Comparison of ENCODE assay signal across 9 cellular contexts in the genomic region with DNA sequence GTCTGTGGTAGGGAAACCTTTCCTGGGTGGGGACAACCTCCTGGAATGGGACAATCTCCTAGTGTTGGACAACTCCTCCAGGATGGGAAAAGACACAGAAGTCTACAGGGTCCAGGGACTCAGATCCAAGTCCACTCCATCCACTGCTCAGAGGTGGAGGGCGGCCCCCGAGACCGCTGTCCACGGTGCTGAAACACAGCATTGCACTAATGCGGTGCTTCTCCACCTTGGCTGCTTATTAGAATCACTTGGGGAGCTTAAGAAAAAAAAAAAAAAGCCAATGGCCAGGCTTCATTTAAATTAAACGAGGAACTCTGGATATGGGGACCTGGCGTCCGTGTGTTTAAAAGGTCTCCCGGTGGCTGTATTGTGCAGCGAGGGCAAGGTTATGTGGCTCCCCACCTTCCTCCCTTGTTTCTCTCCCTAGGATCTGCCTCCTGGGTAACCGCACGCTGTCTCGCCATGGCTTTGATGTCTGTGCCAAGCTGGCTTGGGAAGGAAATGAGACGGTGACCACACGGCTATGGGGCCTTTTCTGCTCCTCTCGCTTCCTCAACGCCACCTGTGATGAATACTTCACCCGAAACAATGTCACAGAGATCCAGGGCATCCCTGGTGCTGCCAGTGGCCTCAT. TPM values are rescaled to one million over a fixed set of nuclear protein-coding genes. Genes with fewer than 3 reads are reported as not detected.
DNase-seq lines count a peak whose midpoint lies in the region; ATAC-seq and TF ChIP-seq lines count a peak whose summit lies in the region.
"Had no signal": no experiment of that assay in that cellular context is flagged by ENCODE, and none has a peak within 500 bp of the region (broad histone marks: within the 10 kb centered on the region; RNA-seq: fewer than 3 reads in every experiment).

No MANE protein-coding gene starts in this region.

- H3K4me1 Mint-ChIP-seq in activated naive CD8-positive, alpha-beta T cell treated with anti-CD3 and anti-CD28 coated beads, Interleukin-2, amount 10 ng/mL, durations not matched to agents 7 days and 5 days: no peaks in the 10 kb centered on the region
- H3K4me1 Mint-ChIP-seq in naive thymus-derived CD8-positive, alpha-beta T cell: no peaks in the 10 kb centered on the region
- no peaks in the 10 kb centered on the region for H3K4me1 Mint-ChIP-seq in activated T-helper 17 cell treated with anti-CD3 and anti-CD28 coated beads, Interleukin-2, amount 50 U/mL, for 72 hours

- no peaks in the 10 kb centered on the region for H3K4me1 ChIP-seq in NT2/D1 (ENCODE audit: insufficient read depth, insufficient read length)

- no peak for TF ChIP-seq CTCF in GM10266 (IDR thresholded peaks at IDR 0.05; ENCODE audit: control insufficient read depth, insufficient read depth, low read depth, missing control alignments)

- H3K27ac Mint-ChIP-seq in activated naive CD8-positive, alpha-beta T cell treated with anti-CD3 and anti-CD28 coated beads, Interleukin-2, amount 10 ng/mL, durations not matched to agents 7 days and 5 days: no peak overlapping the region
- no peak overlapping the region for H3K27ac Mint-ChIP-seq in naive thymus-derived CD8-positive, alpha-beta T cell
- H3K27ac Mint-ChIP-seq in activated T-helper 17 cell treated with anti-CD3 and anti-CD28 coated beads, Interleukin-2, amount 50 U/mL, for 72 hours: no peak overlapping the region
- H3K27ac Mint-ChIP-seq: activated naive CD8-positive, alpha-beta T cell had no signal

- no peaks in the 10 kb centered on the region for H3K9me3 Mint-ChIP-seq in activated naive CD8-positive, alpha-beta T cell treated with anti-CD3 and anti-CD28 coated beads, Interleukin-2, amount 10 ng/mL, durations not matched to agents 7 days and 5 days
- peaks cover 0 to 13% (median 0%) of the 10 kb centered on the region in 9 donors for H3K9me3 Mint-ChIP-seq in naive thymus-derived CD8-positive, alpha-beta T cell
- peaks cover 5% of the 10 kb centered on the region for H3K9me3 Mint-ChIP-seq in activated T-helper 17 cell treated with anti-CD3 and anti-CD28 coated beads, Interleukin-2, amount 50 U/mL, for 72 hours

- no peaks in the 10 kb centered on the region for H3K36me3 Mint-ChIP-seq in activated naive CD8-positive, alpha-beta T cell treated with anti-CD3 and anti-CD28 coated beads, Interleukin-2, amount 10 ng/mL, durations not matched to agents 7 days and 5 days
- H3K36me3 Mint-ChIP-seq in naive thymus-derived CD8-positive, alpha-beta T cell: peaks cover 0 to 5% (median 0%) of the 10 kb centered on the region in 3 donors
- no peaks in the 10 kb centered on the region for H3K36me3 Mint-ChIP-seq in activated T-helper 17 cell treated with anti-CD3 and anti-CD28 coated beads, Interleukin-2, amount 50 U/mL, for 72 hours (ENCODE audit: low read depth)
- H3K36me3 Mint-ChIP-seq: activated naive CD8-positive, alpha-beta T cell had no signal

- H3K9me3 ChIP-seq in NT2/D1 (ENCODE audit: insufficient read depth, low read length): no peaks in the 10 kb centered on the region

- peaks cover 4% of the 10 kb centered on the region for H3K27me3 Mint-ChIP-seq in activated naive CD8-positive, alpha-beta T cell treated with anti-CD3 and anti-CD28 coated beads, Interleukin-2, amount 10 ng/mL, durations not matched to agents 7 days and 5 days
- peaks cover 32 to 60% (median 54%) of the 10 kb centered on the region in 5 donors for H3K27me3 Mint-ChIP-seq in naive thymus-derived CD8-positive, alpha-beta T cell
- peaks cover 42% of the 10 kb centered on the region for H3K27me3 Mint-ChIP-seq in activated T-helper 17 cell treated with anti-CD3 and anti-CD28 coated beads, Interleukin-2, amount 50 U/mL, for 72 hours

- peak; percentile 67 for ATAC-seq in activated naive CD8-positive, alpha-beta T cell treated with anti-CD3 and anti-CD28 coated beads, Interleukin-2, amount 10 ng/mL, durations not matched to agents 7 days and 5 days (ENCODE audit: low read depth)
- peak; percentile 32 to 56 for ATAC-seq in naive thymus-derived CD8-positive, alpha-beta T cell
- ATAC-seq in GM21717 (IDR thresholded peaks at IDR 0.05; ENCODE audit: unreplicated experiment) (no peak), HG03432 (IDR thresholded peaks at IDR 0.05; ENCODE audit: unreplicated experiment) (no peak)
- ATAC-seq in activated T-helper 17 cell treated with anti-CD3 and anti-CD28 coated beads, Interleukin-2, amount 50 U/mL, for 72 hours (replicated peaks): no peak

- H3K36me3 ChIP-seq in NT2/D1 (ENCODE audit: insufficient read depth, insufficient read length, low read length): no peaks in the 10 kb centered on the region

- no peak overlapping the region for H3K4me3 Mint-ChIP-seq in activated naive CD8-positive, alpha-beta T cell treated with anti-CD3 and anti-CD28 coated beads, Interleukin-2, amount 10 ng/mL, durations not matched to agents 7 days and 5 days
- no peak overlapping the region for H3K4me3 Mint-ChIP-seq in naive thymus-derived CD8-positive, alpha-beta T cell
- H3K4me3 Mint-ChIP-seq in activated T-helper 17 cell treated with anti-CD3 and anti-CD28 coated beads, Interleukin-2, amount 50 U/mL, for 72 hours: no peak overlapping the region
- H3K4me3 Mint-ChIP-seq: activated naive CD8-positive, alpha-beta T cell had no signal

- no peak overlapping the region for H3K4me3 ChIP-seq in NT2/D1 (ENCODE audit: insufficient read length, low read depth)

- DNase-seq in GM10266 (ENCODE audit: extremely low spot score) (peak; percentile 68), NT2/D1 (ENCODE audit: low read depth, low spot score) (peak; percentile 52), NCI-H1048 (lab: John Stamatoyannopoulos, UW) (no peak)
- peak; percentile 77 for DNase-seq in activated naive CD8-positive, alpha-beta T cell treated with anti-CD3 and anti-CD28 coated beads, Interleukin-2, amount 10 ng/mL, durations not matched to agents 7 days and 5 days
- peak in 7 of 10 donors; percentile 17 to 54 (median 31) for DNase-seq in naive thymus-derived CD8-positive, alpha-beta T cell

- peaks cover 65% of the 10 kb centered on the region for H3K27me3 ChIP-seq in NT2/D1 (ENCODE audit: insufficient read depth, insufficient read length)

- no peak overlapping the region for H3K9ac ChIP-seq in NT2/D1 (ENCODE audit: insufficient read length, low read depth)

- POLR2A ChIA-PET in activated naive CD8-positive, alpha-beta T cell treated with anti-CD3 and anti-CD28 coated beads, Interleukin-2, amount 10 ng/mL, durations not matched to agents 7 days and 5 days (lab: Charles Lee): no interaction called here
- POLR2A ChIA-PET in naive thymus-derived CD8-positive, alpha-beta T cell (lab: Charles Lee): no interaction called here

RNA-seq across cellular contexts. Expression of a gene that starts 12.0 kb away (rescaled TPM):
- 1 to 10 TPM; 1.6 to 1.9 TPM for total RNA-seq in activated naive CD8-positive, alpha-beta T cell treated with anti-CD3 and anti-CD28 coated beads, Interleukin-2, amount 10 ng/mL, durations not matched to agents 7 days and 5 days
- total RNA-seq in naive thymus-derived CD8-positive, alpha-beta T cell: 1 to 10 TPM; 1.0 to 1.5 TPM
- under 1 TPM in 1 of 3 donors, not detected in 2; 0.83 TPM for polyA plus RNA-seq in naive thymus-derived CD8-positive, alpha-beta T cell
- under 1 TPM in 1 of 2 donors, not detected in 1; 0.61 TPM for total RNA-seq in activated T-helper 17 cell treated with anti-CD3 and anti-CD28 coated beads, Interleukin-2, amount 50 U/mL, for 72 hours

RNA-seq across cellular contexts. Expression of a gene that starts 32.3 kb away (rescaled TPM):
- 10 to 100 TPM; 18.4 to 21.8 TPM for total RNA-seq in activated naive CD8-positive, alpha-beta T cell treated with anti-CD3 and anti-CD28 coated beads, Interleukin-2, amount 10 ng/mL, durations not matched to agents 7 days and 5 days
- 1 to 10 TPM in 1 of 2 experiments, under 1 TPM in 1; 0.75 to 1.3 TPM for total RNA-seq in naive thymus-derived CD8-positive, alpha-beta T cell
- not detected for polyA plus RNA-seq in naive thymus-derived CD8-positive, alpha-beta T cell
- total RNA-seq in activated T-helper 17 cell treated with anti-CD3 and anti-CD28 coated beads, Interleukin-2, amount 50 U/mL, for 72 hours: not detected

RNA-seq across cellular contexts. Expression of a gene that starts 48.7 kb away (rescaled TPM):
- total RNA-seq in activated naive CD8-positive, alpha-beta T cell treated with anti-CD3 and anti-CD28 coated beads, Interleukin-2, amount 10 ng/mL, durations not matched to agents 7 days and 5 days: 10 to 100 TPM; 27.8 to 32.8 TPM
- total RNA-seq in naive thymus-derived CD8-positive, alpha-beta T cell: 10 to 100 TPM; 42.2 to 43.9 TPM
- 10 to 100 TPM; 13.0 to 36.0 (median 18.4) TPM for polyA plus RNA-seq in naive thymus-derived CD8-positive, alpha-beta T cell
- 10 to 100 TPM; 16.4 to 31.6 TPM for total RNA-seq in activated T-helper 17 cell treated with anti-CD3 and anti-CD28 coated beads, Interleukin-2, amount 50 U/mL, for 72 hours

Comparison
In these comparisons a context has a peak if more than half of its experiments do, and no peak if none do; other contexts are left out.
1. ATAC-seq: peak in activated naive CD8-positive, alpha-beta T cell treated with anti-CD3 and anti-CD28 coated beads, Interleukin-2, amount 10 ng/mL, durations not matched to agents 7 days and 5 days (single experiment) and naive thymus-derived CD8-positive, alpha-beta T cell (2 of 2); none in GM21717 (single experiment), activated T-helper 17 cell treated with anti-CD3 and anti-CD28 coated beads, Interleukin-2, amount 50 U/mL, for 72 hours (single experiment) and HG03432 (single experiment).
2. RNA of a gene that starts 32.3 kb away (total RNA-seq): 18.4 to 21.8 TPM in activated naive CD8-positive, alpha-beta T cell treated with anti-CD3 and anti-CD28 coated beads, Interleukin-2, amount 10 ng/mL, durations not matched to agents 7 days and 5 days; 0.75 to 1.3 TPM in naive thymus-derived CD8-positive, alpha-beta T cell and not detected in activated T-helper 17 cell treated with anti-CD3 and anti-CD28 coated beads, Interleukin-2, amount 50 U/mL, for 72 hours; every median in the first group is over 4 times any median in the second.